8 cellular contexts compared by ENCODE assay signal in genomic region chr12:27014859-27015729, GRCh38. TPM values are rescaled to one million over a fixed set of nuclear protein-coding genes. Genes with fewer than 3 reads are reported as not detected.
A peak's percentile ranks its signal among the peaks of the same experiment; 100 is the strongest.
DNase-seq lines count a peak whose midpoint lies in the region; ATAC-seq, FAIRE-seq and TF ChIP-seq lines count a peak whose summit lies in the region.

No MANE protein-coding gene starts in this region.

- H3K4me1 ChIP-seq in heart left ventricle, result peaks cover 0 to 51% (median 32%) of the 10 kb centered on the region in 12 donors
- peaks cover 20% of the 10 kb centered on the region for H3K4me1 ChIP-seq in hepatocyte (ENCODE audit: insufficient read depth)

- POLR2A ChIA-PET in activated CD4-positive, alpha-beta memory T cell treated with anti-CD3 and anti-CD28 coated beads for 36 hours (lab: Charles Lee), result interaction anchor here (0.6 to 1.0 kb wide), 3 partner anchors 8 to 224 kb away, joined by 3 read pairs; no protein-coding TSS in a partner anchor

- DNase-seq in heart left ventricle, result no peak
- no peak for DNase-seq in Right ventricle myocardium inferior (ENCODE audit: missing footprints)
- peak; percentile 50 for DNase-seq in activated CD4-positive, alpha-beta memory T cell treated with anti-CD3 and anti-CD28 coated beads for 36 hours
- DNase-seq in hepatocyte (ENCODE audit: low spot score), result no peak
- DNase-seq in stimulated activated effector memory CD8-positive, alpha-beta T cell treated with anti-CD3 and anti-CD28 coated beads, Interleukin-12 subunit alpha, Interleukin-12 subunit beta, amount 100 ng/mL, for 72 hours (ENCODE audit: low spot score in 2 of 2), result no peak
- no peak for DNase-seq in stimulated activated CD4-positive, alpha-beta T cell treated with anti-CD3 and anti-CD28 coated beads, Interleukin-12 subunit alpha, Interleukin-12 subunit beta, amount 100 ng/mL, for 4 hours
- DNase-seq in HTR-8/SVneo (ENCODE audit: insufficient read length, low spot score), result no peak

- no peak for FAIRE-seq in HTR-8/SVneo (lab: Jason Lieb, UNC)

- H3K27ac Mint-ChIP-seq in activated CD4-positive, alpha-beta memory T cell treated with anti-CD3 and anti-CD28 coated beads for 36 hours, result peak overlapping the region; percentile 89
- peak overlapping the region; percentile 91 for H3K27ac Mint-ChIP-seq in stimulated activated effector memory CD8-positive, alpha-beta T cell treated with anti-CD3 and anti-CD28 coated beads, Interleukin-12 subunit alpha, Interleukin-12 subunit beta, amount 100 ng/mL, for 72 hours

- intact Hi-C loops in heart left ventricle (cut with DNase I), result loop anchor here (1.0 to 10.0 kb wide), 12 partner anchors 76 to 690 kb away; partner anchors contain the start of genes FGFR1OP2 (in 8 of the 10), INTS13 (in 6 of the 10) and STK38L (in 3 of the 10)
- intact Hi-C loops in Right ventricle myocardium inferior (cut with DNase I), result loop anchor here (1.0 to 10.0 kb wide), 2 partner anchors 77 to 690 kb away; partner anchors contain the start of gene FGFR1OP2
- intact Hi-C loops in activated CD4-positive, alpha-beta memory T cell treated with anti-CD3 and anti-CD28 coated beads for 36 hours (cut with micrococcal nuclease), result loop anchor here (1.0 to 2.0 kb wide), 14 partner anchors 7 to 890 kb away; partner anchors contain the start of genes BHLHE41, FGFR1OP2, ITPR2 and MED21

- H3K4me2 ChIP-seq in hepatocyte, result peak overlapping the region; percentile 85

- H3K27me3 Mint-ChIP-seq in activated CD4-positive, alpha-beta memory T cell treated with anti-CD3 and anti-CD28 coated beads for 36 hours, result no peaks in the 10 kb centered on the region

- peaks cover 42% of the 10 kb centered on the region for H3K4me1 Mint-ChIP-seq in activated CD4-positive, alpha-beta memory T cell treated with anti-CD3 and anti-CD28 coated beads for 36 hours (ENCODE audit: low read depth)
- peaks cover 33% of the 10 kb centered on the region for H3K4me1 Mint-ChIP-seq in stimulated activated effector memory CD8-positive, alpha-beta T cell treated with anti-CD3 and anti-CD28 coated beads, Interleukin-12 subunit alpha, Interleukin-12 subunit beta, amount 100 ng/mL, for 72 hours

- WGBS in heart left ventricle, 4 donors, result 55 to 68% (median 61%) methylated on average over 12 of the region's 12 CpGs
- 73% methylated on average over 12 of the region's 12 CpGs for WGBS in hepatocyte (ENCODE audit: low lambda C conversion rate, missing lambda C conversion rate)

- H3K27ac ChIP-seq in heart left ventricle, result peak overlapping the region; percentile 77 to 97 (median 91)
- H3K27ac ChIP-seq in hepatocyte, result peak overlapping the region; percentile 96

- no peaks in the 10 kb centered on the region for H4K20me1 ChIP-seq in hepatocyte (ENCODE audit: insufficient read depth, poor library complexity, severe bottlenecking)

- H3K9me2 ChIP-seq in hepatocyte (replicated peaks; ENCODE audit: insufficient read depth), result no peaks in the 10 kb centered on the region

- peak in 1 of 4 donors; percentile 22 for ATAC-seq in heart left ventricle
- no peak for ATAC-seq in Right ventricle myocardium inferior
- no peak for ATAC-seq in stimulated activated effector memory CD8-positive, alpha-beta T cell treated with anti-CD3 and anti-CD28 coated beads, Interleukin-12 subunit alpha, Interleukin-12 subunit beta, amount 100 ng/mL, for 72 hours
- ATAC-seq in GM21576 (IDR thresholded peaks at IDR 0.05; ENCODE audit: unreplicated experiment), result no peak

- no peaks in the 10 kb centered on the region for H3K27me3 ChIP-seq in heart left ventricle
- no peaks in the 10 kb centered on the region for H3K27me3 ChIP-seq in hepatocyte

- H3K36me3 Mint-ChIP-seq in activated CD4-positive, alpha-beta memory T cell treated with anti-CD3 and anti-CD28 coated beads for 36 hours, result peaks cover 1% of the 10 kb centered on the region
- peaks cover 15% of the 10 kb centered on the region for H3K36me3 Mint-ChIP-seq in stimulated activated effector memory CD8-positive, alpha-beta T cell treated with anti-CD3 and anti-CD28 coated beads, Interleukin-12 subunit alpha, Interleukin-12 subunit beta, amount 100 ng/mL, for 72 hours

- H3K4me3 ChIP-seq in heart left ventricle (peak overlapping the region; percentile 61 to 97 (median 86)), hepatocyte (peak overlapping the region; percentile 36)

- peak overlapping the region; percentile 85 for H3K4me3 Mint-ChIP-seq in activated CD4-positive, alpha-beta memory T cell treated with anti-CD3 and anti-CD28 coated beads for 36 hours
- H3K4me3 Mint-ChIP-seq in stimulated activated effector memory CD8-positive, alpha-beta T cell treated with anti-CD3 and anti-CD28 coated beads, Interleukin-12 subunit alpha, Interleukin-12 subunit beta, amount 100 ng/mL, for 72 hours, result peak overlapping the region; percentile 80

- TF ChIP-seq POLR2A in heart left ventricle (IDR thresholded peaks at IDR 0.05), result no peak

- TF ChIP-seq CTCF in heart left ventricle (IDR thresholded peaks at IDR 0.05), result no peak
- TF ChIP-seq CTCF in hepatocyte (IDR thresholded peaks at IDR 0.05; ENCODE audit: poor library complexity), result no peak

- CTCF ChIA-PET in activated CD4-positive, alpha-beta memory T cell treated with anti-CD3 and anti-CD28 coated beads for 36 hours (lab: Charles Lee), result interaction anchor here (0.6 to 6.3 kb wide), 27 partner anchors 10 to 369 kb away, joined by 3 to 103 read pairs (median 4); partner anchors contain the start of genes BMAL2, INTS13 and ITPR2

- H3K79me2 ChIP-seq in hepatocyte, result peaks cover 31% of the 10 kb centered on the region

- H3K36me3 ChIP-seq in heart left ventricle, result peaks cover 0 to 4% (median 0%) of the 10 kb centered on the region in 9 donors
- H3K36me3 ChIP-seq in hepatocyte (replicated peaks; ENCODE audit: insufficient read depth, low read depth), result no peaks in the 10 kb centered on the region

- no peaks in the 10 kb centered on the region for H3K9me3 Mint-ChIP-seq in activated CD4-positive, alpha-beta memory T cell treated with anti-CD3 and anti-CD28 coated beads for 36 hours
- H3K9me3 Mint-ChIP-seq in stimulated activated effector memory CD8-positive, alpha-beta T cell treated with anti-CD3 and anti-CD28 coated beads, Interleukin-12 subunit alpha, Interleukin-12 subunit beta, amount 100 ng/mL, for 72 hours, result no peaks in the 10 kb centered on the region

- no peaks in the 10 kb centered on the region for H3K9me3 ChIP-seq in heart left ventricle
- H3K9me3 ChIP-seq in hepatocyte (ENCODE audit: low read depth), result no peaks in the 10 kb centered on the region

- H2AFZ ChIP-seq in hepatocyte, result peak overlapping the region; percentile 94

RNA-seq across cellular contexts. Expression of gene TM7SF3, which starts 0.9 kb away (rescaled TPM):
- total RNA-seq in heart left ventricle, result 10 to 100 TPM; 13.8 to 84.0 (median 28.3) TPM
- 10 to 100 TPM in 1 of 2 donors, 1 to 10 TPM in 1; 5.8 to 16.1 TPM for polyA plus RNA-seq in heart left ventricle
- 22.3 TPM for total RNA-seq in Right ventricle myocardium inferior
- 10 to 100 TPM; 24.2 to 28.5 TPM for total RNA-seq in activated CD4-positive, alpha-beta memory T cell treated with anti-CD3 and anti-CD28 coated beads for 36 hours
- total RNA-seq in hepatocyte, result 41.2 and 41.5 TPM in 2 replicates
- polyA plus RNA-seq in hepatocyte, result 51.2 and 52.1 TPM in 2 replicates

RNA-seq across cellular contexts. Expression of gene MED21, which starts 7.3 kb away (rescaled TPM):
- total RNA-seq in heart left ventricle (10 to 100 TPM; 31.0 to 61.6 (median 52.9) TPM), Right ventricle myocardium inferior (44.5 TPM), hepatocyte (56.9 and 68.6 TPM in 2 replicates)
- polyA plus RNA-seq in heart left ventricle (10 to 100 TPM; 32.2 to 45.9 TPM), hepatocyte (30.6 and 33.4 TPM in 2 replicates)
- total RNA-seq in activated CD4-positive, alpha-beta memory T cell treated with anti-CD3 and anti-CD28 coated beads for 36 hours, result 10 to 100 TPM; 28.6 to 30.5 TPM
